10 cellular contexts compared by ENCODE assay signal in genomic region chr3:16508591-16508995, GRCh38. TPM values are rescaled to one million over a fixed set of nuclear protein-coding genes. Genes with fewer than 3 reads are reported as not detected.
DNase-seq lines count a peak whose midpoint lies in the region; ATAC-seq and TF ChIP-seq lines count a peak whose summit lies in the region.
"Had no signal": no experiment of that assay in that cellular context is flagged by ENCODE, and none has a peak within 500 bp of the region (broad histone marks: within the 10 kb centered on the region; RNA-seq: fewer than 3 reads in every experiment).

No MANE protein-coding gene starts in this region.

- peak; percentile 59 for DNase-seq in RPMI7951 (ENCODE audit: low read depth)
- DNase-seq in fibroblast of gingiva (ENCODE audit: low read depth), result peak; percentile 59
- no peak for DNase-seq in ovary
- no peak for DNase-seq in NCI-H1105 treated with DMSO at 0.1 percent for 48 hours (lab: John Stamatoyannopoulos, UW)
- no peak for DNase-seq in NCI-H510A (lab: John Stamatoyannopoulos, UW)
- DNase-seq: DMS 273 treated with DMSO at 0.1 percent for 48 hours, NCI-H526 had no signal

- H3K9ac ChIP-seq in BLaER1 treated with 17β-estradiol and CSF1 and Interleukin-3, amounts not matched to agents 10 nM and 100 nM, result peak overlapping the region in 4 of 11 experiments; percentile 2 to 97 (median 66); a peak in 5 of 22 replicates

- H3K36me3 ChIP-seq in BLaER1 treated with 17β-estradiol and CSF1 and Interleukin-3, amounts not matched to agents 10 nM and 100 nM, result peaks cover 22 to 46% (median 34%) of the 10 kb centered on the region in 11 experiments; a peak in 21 of 22 replicates
- no peaks in the 10 kb centered on the region for H3K36me3 ChIP-seq in ovary

- peaks cover 0 to 27% (median 14%) of the 10 kb centered on the region in 11 experiments; a peak in 11 of 22 replicates for H3K9me3 ChIP-seq in BLaER1 treated with 17β-estradiol and CSF1 and Interleukin-3, amounts not matched to agents 10 nM and 100 nM (replicated peaks in 1 of 11)
- H3K9me3 ChIP-seq in ovary, result no peaks in the 10 kb centered on the region

- intact Hi-C loops in ovary (cut with DNase I), result no loop called here

- peaks cover 28 to 79% (median 64%) of the 10 kb centered on the region in 11 experiments; a peak in 21 of 22 replicates for H4K20me1 ChIP-seq in BLaER1 treated with 17β-estradiol and CSF1 and Interleukin-3, amounts not matched to agents 10 nM and 100 nM

- peak overlapping the region in 3 of 11 experiments; percentile 1 to 98 (median 98); a peak in 3 of 22 replicates for H3K27ac ChIP-seq in BLaER1 treated with 17β-estradiol and CSF1 and Interleukin-3, amounts not matched to agents 10 nM and 100 nM
- no peak overlapping the region for H3K27ac ChIP-seq in ovary

- ATAC-seq in GM18505 (IDR thresholded peaks at IDR 0.05; ENCODE audit: unreplicated experiment), result no peak
- no peak for ATAC-seq in GM21723 (IDR thresholded peaks at IDR 0.05; ENCODE audit: unreplicated experiment)

- H3K4me2 ChIP-seq in BLaER1 treated with 17β-estradiol and CSF1 and Interleukin-3, amounts not matched to agents 10 nM and 100 nM, result peak overlapping the region; percentile 71 to 96 (median 91)

- no peaks in the 10 kb centered on the region for H3K27me3 ChIP-seq in BLaER1 treated with 17β-estradiol and CSF1 and Interleukin-3, amounts not matched to agents 10 nM and 100 nM
- no peaks in the 10 kb centered on the region for H3K27me3 ChIP-seq in ovary

- H3K4me1 ChIP-seq in BLaER1 treated with 17β-estradiol and CSF1 and Interleukin-3, amounts not matched to agents 10 nM and 100 nM, result peaks cover 52 to 71% (median 62%) of the 10 kb centered on the region in 10 experiments
- H3K4me1 ChIP-seq in ovary (ENCODE audit: insufficient read depth), result peaks cover 13% of the 10 kb centered on the region

- TF ChIP-seq EP300 in ovary (IDR thresholded peaks at IDR 0.05), result no peak

- WGBS in ovary, 3 donors, result 51 to 71% (median 68%) methylated on average over 6 of the region's 6 CpGs

- TF ChIP-seq CTCF in ovary (IDR thresholded peaks at IDR 0.05), result no peak

- TF ChIP-seq POLR2A in GM18505 (IDR thresholded peaks at IDR 0.05; ENCODE audit: borderline replicate concordance, extremely low read depth, insufficient read depth, insufficient read length), result peak; percentile 41
- no peak for TF ChIP-seq POLR2A in ovary (IDR thresholded peaks at IDR 0.05)

- no peak overlapping the region for H3K4me3 ChIP-seq in BLaER1 treated with 17β-estradiol and CSF1 and Interleukin-3, amounts not matched to agents 10 nM and 100 nM
- H3K4me3 ChIP-seq in ovary, result no peak overlapping the region

RNA-seq across cellular contexts. Expression of gene RFTN1, which starts 4.9 kb away (rescaled TPM):
- 97.6 and 120 TPM in 2 replicates for total RNA-seq in RPMI7951 (2014; rRNA removed; shearing (Covaris generic))
- 10 to 100 TPM; 25.2 to 52.4 (median 42.5) TPM for total RNA-seq in ovary
- polyA plus RNA-seq in ovary, result 10 to 100 TPM; 61.5 to 63.1 TPM

Comparison
In these comparisons a context has a peak if more than half of its experiments do, and no peak if none do; other contexts are left out.
1. DNase-seq: peak in RPMI7951 (single experiment) and fibroblast of gingiva (single experiment); none in ovary (0 of 5), NCI-H1105 treated with DMSO at 0.1 percent for 48 hours (single experiment) and NCI-H510A (single experiment).